8 cellular contexts compared by ENCODE assay signal in the genomic region with DNA sequence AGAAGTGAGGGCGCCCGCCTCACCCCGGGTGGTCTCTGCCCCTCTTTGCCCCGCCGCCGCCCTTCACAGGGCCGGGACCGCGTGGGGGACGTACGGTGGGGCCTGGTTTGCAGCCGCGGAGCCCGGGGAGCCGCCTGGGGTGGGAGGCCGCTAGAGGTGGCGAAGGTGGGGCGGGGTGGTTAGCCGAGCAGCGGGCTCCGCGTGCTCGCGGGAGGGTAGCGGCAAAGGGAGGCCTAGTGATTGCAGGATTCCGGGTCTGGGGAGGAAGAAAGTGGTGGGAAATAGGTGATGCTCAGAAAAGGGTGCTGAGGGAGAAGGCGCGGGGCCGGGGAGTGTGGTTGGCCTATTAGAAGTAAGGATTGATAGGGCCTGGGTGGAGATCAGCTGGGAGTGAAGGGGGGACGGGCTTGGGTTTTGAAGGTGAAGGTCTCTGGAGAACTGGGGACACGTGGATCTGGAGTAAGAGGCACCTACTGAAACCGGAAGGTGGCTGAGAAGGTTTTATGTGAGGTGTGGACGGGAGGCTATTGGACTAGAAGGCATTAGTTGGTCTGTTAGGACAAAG. TPM values are rescaled to one million over a fixed set of nuclear protein-coding genes. Genes with fewer than 3 reads are reported as not detected.
DNase-seq lines count a peak whose midpoint lies in the region; ATAC-seq, FAIRE-seq and TF ChIP-seq lines count a peak whose summit lies in the region.

No MANE protein-coding gene starts in this region.

- ATAC-seq in mucosa of descending colon: peak; percentile 56

- H3K27ac ChIP-seq in dorsolateral prefrontal cortex: peak overlapping the region in 57 of 59 donors; percentile 10 to 94 (median 85)

- H3K27me3 ChIP-seq in dorsolateral prefrontal cortex: no peaks in the 10 kb centered on the region

- TF ChIP-seq POLR2A in GM12892 (IDR thresholded peaks at IDR 0.05; ENCODE audit: low read depth, low read length): 0 out of 2 replicates have a peak, but pooled peaks have one; percentile 27

- H3K36me3 ChIP-seq in mucosa of descending colon (ENCODE audit: low read depth): no peaks in the 10 kb centered on the region

- peak; percentile 30 for DNase-seq in GM12892 (ENCODE audit: insufficient read length)
- DNase-seq in HFFc6: peak; percentile 8
- DNase-seq in NCI-H1417 (lab: John Stamatoyannopoulos, UW): peak; percentile 58 to 80 (median 73)
- peak; percentile 60 for DNase-seq in activated CD4-positive, alpha-beta T cell treated with anti-CD3 and anti-CD28 coated beads for 48 hours
- peak in 5 of 10 donors; percentile 19 to 66 (median 32) for DNase-seq in dorsolateral prefrontal cortex
- peak; percentile 74 to 78 (median 77) for DNase-seq in mucosa of descending colon
- DNase-seq in stimulated activated CD8-positive, alpha-beta memory T cell treated with anti-CD3 and anti-CD28 coated beads, Interleukin-7, amount 100 ng/mL, for 24 hours (ENCODE audit: low read depth): peak; percentile 23
- DNase-seq in foreskin melanocyte: no peak

- H3K27ac Mint-ChIP-seq in HFFc6: peak overlapping the region; percentile 92

- intact Hi-C loops in dorsolateral prefrontal cortex (cut with DNase I) (loop anchor here (5.0 to 10.0 kb wide), 4 partner anchors 96 to 578 kb away; a partner anchor contains a TSS), mucosa of descending colon (cut with DNase I, micrococcal nuclease) (no loop called here)

- H3K4me1 Mint-ChIP-seq in HFFc6 (ENCODE audit: low read depth): peaks cover 47% of the 10 kb centered on the region

- H3K36me3 Mint-ChIP-seq in HFFc6 (ENCODE audit: low read depth): peaks cover 17% of the 10 kb centered on the region

- H3K4me1 ChIP-seq in mucosa of descending colon (ENCODE audit: low read depth): peaks cover 16% of the 10 kb centered on the region

- TF ChIP-seq CTCF in HFFc6 (IDR thresholded peaks at IDR 0.05) (no peak), dorsolateral prefrontal cortex (IDR thresholded peaks at IDR 0.05 in 54 of 56, conservative IDR thresholded peaks at IDR 0.05 in 2 of 56; ENCODE audit: low read depth in 1 of 56, partially characterized antibody in 56 of 56) (no peak), mucosa of descending colon (IDR thresholded peaks at IDR 0.05) (no peak)

- H3K9me3 Mint-ChIP-seq in HFFc6: no peaks in the 10 kb centered on the region

- H3K9me3 ChIP-seq in mucosa of descending colon: no peaks in the 10 kb centered on the region

- H3K4me3 ChIP-seq in dorsolateral prefrontal cortex (peak overlapping the region; percentile 58 to 100 (median 92)), mucosa of descending colon (peak overlapping the region; percentile 86)

- no peaks in the 10 kb centered on the region; the same call in none of the 2 replicates for H3K27me3 Mint-ChIP-seq in HFFc6 (ENCODE audit: insufficient read depth)

- peak overlapping the region; percentile 94 for H3K4me3 Mint-ChIP-seq in HFFc6

- peak; percentile 95 for FAIRE-seq in GM12892 (lab: Jason Lieb, UNC)

RNA-seq across cellular contexts. Expression of a gene that starts 0.6 kb away (rescaled TPM):
- 28.4 TPM for polyA plus RNA-seq in GM12892 (2012; ENCODE audit: missing spikeins)
- total RNA-seq in HFFc6 (2021; fragmentation: NEBNext Ultra II Directional; extraction: Animal tissue kit (Norgen Biotek cat#: 25700)): 10 to 100 TPM; 40.8 to 59.5 (median 44.2) TPM
- total RNA-seq in dorsolateral prefrontal cortex: 100 to 1,000 TPM in 43 of 120 experiments, 10 to 100 TPM in 77; 42.5 to 163 (median 94.1) TPM
- total RNA-seq in mucosa of descending colon: 100 to 1,000 TPM in 2 of 3 donors, 10 to 100 TPM in 1; 74.3 to 103 (median 102) TPM

Comparison
In these comparisons a context has a peak if more than half of its experiments do, and no peak if none do; other contexts are left out.
1. intact Hi-C loops: an anchor here in dorsolateral prefrontal cortex (5.0 to 10.0 kb wide); none called in mucosa of descending colon.